Comparison of ENCODE assay signal across 9 cellular contexts in genomic region chr6:16420715-16421461, GRCh38.
DNase-seq lines count a peak whose midpoint lies in the region; ATAC-seq, FAIRE-seq and TF ChIP-seq lines count a peak whose summit lies in the region.
"Had no signal": no experiment of that assay in that cellular context is flagged by ENCODE, and none has a peak within 500 bp of the region (broad histone marks: within the 10 kb centered on the region; RNA-seq: fewer than 3 reads in every experiment).

No MANE protein-coding gene starts in this region.

- ATAC-seq in HG02759 (IDR thresholded peaks at IDR 0.05; ENCODE audit: unreplicated experiment), result peak; percentile 70

- BruUV-seq in OCI-LY7 (replicated peaks; lab: Mats Ljungman, UMichigan), result TSS peak; percentile 69

- intact Hi-C loops in OCI-LY7 (cut with micrococcal nuclease; ENCODE audit: unreplicated experiment), result no loop called here
- intact Hi-C loops in prostate gland (cut with DNase I), result no loop called here

- H3K36me3 ChIP-seq in OCI-LY7 (ENCODE audit: insufficient read depth, low read length), result no peaks in the 10 kb centered on the region
- no peaks in the 10 kb centered on the region for H3K36me3 ChIP-seq in prostate gland

- no peak for TF ChIP-seq POLR2A in prostate gland (IDR thresholded peaks at IDR 0.05)

- H3K4me3 ChIP-seq in OCI-LY7 (ENCODE audit: low read depth, low read length, poor library complexity, severe bottlenecking) (peak overlapping the region; percentile 25), prostate gland (no peak overlapping the region)

- H3K9me2 ChIP-seq in OCI-LY7 (ENCODE audit: insufficient read depth, low read length), result no peaks in the 10 kb centered on the region

- H3K4me3 Mint-ChIP-seq in chondrocyte (ENCODE audit: unreplicated experiment), result peak overlapping the region; percentile 43

- POLR2A ChIA-PET in OCI-LY7 (lab: Charles Lee), result interaction anchor here (0.7 to 1.8 kb wide), 14 partner anchors 9 to 520 kb away, joined by 3 to 14 read pairs (median 4); no protein-coding TSS in a partner anchor

- peak overlapping the region; percentile 94 for H3K27ac Mint-ChIP-seq in chondrocyte (ENCODE audit: unreplicated experiment)

- TF ChIP-seq CTCF in OCI-LY7 (conservative IDR thresholded peaks at IDR 0.05; ENCODE audit: low read length), result no peak
- TF ChIP-seq CTCF in chondrocyte (IDR thresholded peaks at IDR 0.05), result no peak
- no peak for TF ChIP-seq CTCF in prostate gland (IDR thresholded peaks at IDR 0.05)

- no peaks in the 10 kb centered on the region for H3K9me3 Mint-ChIP-seq in chondrocyte (ENCODE audit: low read depth)

- H3K27me3 ChIP-seq in prostate gland (replicated peaks; ENCODE audit: insufficient read depth), result no peaks in the 10 kb centered on the region

- peaks cover under 1% of the 10 kb centered on the region for H3K36me3 Mint-ChIP-seq in chondrocyte (ENCODE audit: low read depth)

- H3K79me2 ChIP-seq in OCI-LY7 (ENCODE audit: insufficient read depth, low read depth, low read length), result no peaks in the 10 kb centered on the region

- DNase-seq in DMS 273 (lab: John Stamatoyannopoulos, UW; ENCODE audit: unreplicated experiment), result peak; percentile 32
- no peak for DNase-seq in DMS 273 treated with DMSO at 0.1 percent for 48 hours (lab: John Stamatoyannopoulos, UW)
- DNase-seq in OCI-LY7 (ENCODE audit: low spot score), result peak; percentile 30
- no peak for DNase-seq in chondrocyte (ENCODE audit: low spot score)
- peak; percentile 41 for DNase-seq in prostate gland (ENCODE audit: low spot score)
- DNase-seq in HTR-8/SVneo (ENCODE audit: insufficient read length, low spot score), result no peak
- DNase-seq in DMS79 (lab: John Stamatoyannopoulos, UW), result no peak

- CTCF ChIA-PET in OCI-LY7 (lab: Charles Lee; ENCODE audit: unreplicated experiment), result interaction anchor here (0.6 to 0.8 kb wide), 2 partner anchors 343 to 1066 kb away, joined by 3 read pairs; no protein-coding TSS in a partner anchor

- no peaks in the 10 kb centered on the region for H3K27me3 Mint-ChIP-seq in chondrocyte (ENCODE audit: low read depth)

- H2AFZ ChIP-seq in OCI-LY7 (ENCODE audit: low read length), result peak overlapping the region; percentile 99

- H3K4me2 ChIP-seq in OCI-LY7 (ENCODE audit: low read length), result peak overlapping the region; percentile 68

- H3K9me3 ChIP-seq in OCI-LY7 (ENCODE audit: low read length) (no peaks in the 10 kb centered on the region), prostate gland (no peaks in the 10 kb centered on the region)

- peaks cover 30% of the 10 kb centered on the region for H3K4me1 Mint-ChIP-seq in chondrocyte (ENCODE audit: low read depth)

- 9% methylated on average over 7 of the region's 7 CpGs for WGBS in prostate gland

- H4K20me1 ChIP-seq in OCI-LY7 (ENCODE audit: insufficient read depth, low read length), result no peaks in the 10 kb centered on the region

- H3K27ac ChIP-seq in OCI-LY7 (ENCODE audit: low read depth, low read length, poor library complexity, severe bottlenecking) (peak overlapping the region; percentile 34), prostate gland (peak overlapping the region in 1 of 2 donors; percentile 6)
- H3K27ac ChIP-seq: 22Rv1 had no signal

- FAIRE-seq in HTR-8/SVneo (lab: Jason Lieb, UNC), result no peak

- peaks cover 26% of the 10 kb centered on the region for H3K4me1 ChIP-seq in OCI-LY7 (ENCODE audit: insufficient read depth, low read length, poor library complexity, severe bottlenecking)
- no peaks in the 10 kb centered on the region for H3K4me1 ChIP-seq in prostate gland (replicated peaks)

Comparison
In these comparisons a context has a peak if more than half of its experiments do, and no peak if none do; other contexts are left out.
1. DNase-seq: peak in DMS 273 (single experiment), OCI-LY7 (single experiment) and prostate gland (single experiment); none in DMS 273 treated with DMSO at 0.1 percent for 48 hours (single experiment), chondrocyte (single experiment), HTR-8/SVneo (single experiment) and DMS79 (single experiment).